ENCODE assay signal across 11 cellular contexts in genomic region chr5:43044181-43044914, GRCh38. TPM values are rescaled to one million over a fixed set of nuclear protein-coding genes. Genes with fewer than 3 reads are reported as not detected.
DNase-seq lines count a peak whose midpoint lies in the region; ATAC-seq and TF ChIP-seq lines count a peak whose summit lies in the region.
"Had no signal": no experiment of that assay in that cellular context is flagged by ENCODE, and none has a peak within 500 bp of the region (broad histone marks: within the 10 kb centered on the region; RNA-seq: fewer than 3 reads in every experiment).

No MANE protein-coding gene starts in this region.

- no peak for ATAC-seq in activated T-helper 17 cell treated with anti-CD3 and anti-CD28 coated beads, Interleukin-2, amount 50 U/mL, for 72 hours (replicated peaks)
- ATAC-seq in left cardiac atrium, result no peak
- ATAC-seq in HG02759 (IDR thresholded peaks at IDR 0.05; ENCODE audit: unreplicated experiment), result no peak

- peak overlapping the region; percentile 21 for H3K4me3 ChIP-seq in retinal pigment epithelial cell (ENCODE audit: low read length)

- DNase-seq in left cardiac atrium (peak; percentile 40), retinal pigment epithelial cell (ENCODE audit: low read depth) (no peak), 8988T (no peak), NCI-H2029 (lab: John Stamatoyannopoulos, UW) (no peak)
- no peak for DNase-seq in activated T-cell treated with anti-CD3 and anti-CD28 coated beads, Interleukin-2, amount 50 U/mL, for 48 hours
- DNase-seq: activated CD4-positive, alpha-beta T cell treated with anti-CD3 and anti-CD28 coated beads for 4 hours; effector memory CD4-positive, alpha-beta T cell; naive B cell had no signal

- no peaks in the 10 kb centered on the region for H3K9me3 ChIP-seq in ES-I3 (ENCODE audit: control insufficient read depth, insufficient read depth, low read length)

- peak overlapping the region; percentile 4 for H3K4me3 Mint-ChIP-seq in activated T-helper 17 cell treated with anti-CD3 and anti-CD28 coated beads, Interleukin-2, amount 50 U/mL, for 72 hours

- no peaks in the 10 kb centered on the region for H3K36me3 ChIP-seq in ES-I3 (ENCODE audit: insufficient read depth, low read length)

- H3K36me3 Mint-ChIP-seq in activated T-helper 17 cell treated with anti-CD3 and anti-CD28 coated beads, Interleukin-2, amount 50 U/mL, for 72 hours (ENCODE audit: low read depth), result no peaks in the 10 kb centered on the region
- H3K36me3 Mint-ChIP-seq: naive B cell had no signal

- no peaks in the 10 kb centered on the region for H3K27me3 Mint-ChIP-seq in activated T-helper 17 cell treated with anti-CD3 and anti-CD28 coated beads, Interleukin-2, amount 50 U/mL, for 72 hours
- H3K27me3 Mint-ChIP-seq: naive B cell had no signal

- H3K9me3 Mint-ChIP-seq in activated T-helper 17 cell treated with anti-CD3 and anti-CD28 coated beads, Interleukin-2, amount 50 U/mL, for 72 hours, result no peaks in the 10 kb centered on the region
- H3K9me3 Mint-ChIP-seq: naive B cell had no signal

- H3K4me1 ChIP-seq in ES-I3 (ENCODE audit: insufficient read depth, low read length), result 0 out of 2 replicates have a peak, but pooled peaks cover 3% of the 10 kb centered on the region

- no peak overlapping the region for H3K27ac Mint-ChIP-seq in activated T-helper 17 cell treated with anti-CD3 and anti-CD28 coated beads, Interleukin-2, amount 50 U/mL, for 72 hours

- H3K9ac ChIP-seq in ES-I3 (ENCODE audit: low read depth, low read length), result peak overlapping the region; percentile 26; the same call in 1 of the 2 replicates

- intact Hi-C loops in left cardiac atrium (cut with DNase I), result loop anchor here (5.0 kb wide), 3 partner anchors 37 to 137 kb away; no protein-coding TSS in a partner anchor

- no peak for TF ChIP-seq CTCF in retinal pigment epithelial cell (conservative IDR thresholded peaks at IDR 0.05; ENCODE audit: low read depth, low read length)

- peaks cover 6% of the 10 kb centered on the region for H3K4me1 Mint-ChIP-seq in activated T-helper 17 cell treated with anti-CD3 and anti-CD28 coated beads, Interleukin-2, amount 50 U/mL, for 72 hours

RNA-seq across cellular contexts. Expression of gene ANXA2R, which starts 4.2 kb away (rescaled TPM):
- 1 to 10 TPM; 2.4 to 6.2 TPM for total RNA-seq in activated T-helper 17 cell treated with anti-CD3 and anti-CD28 coated beads, Interleukin-2, amount 50 U/mL, for 72 hours
- 1 to 10 TPM; 1.6 to 1.9 TPM for total RNA-seq in left cardiac atrium
